Comparison of ENCODE assay signal across 10 cellular contexts in the genomic region with DNA sequence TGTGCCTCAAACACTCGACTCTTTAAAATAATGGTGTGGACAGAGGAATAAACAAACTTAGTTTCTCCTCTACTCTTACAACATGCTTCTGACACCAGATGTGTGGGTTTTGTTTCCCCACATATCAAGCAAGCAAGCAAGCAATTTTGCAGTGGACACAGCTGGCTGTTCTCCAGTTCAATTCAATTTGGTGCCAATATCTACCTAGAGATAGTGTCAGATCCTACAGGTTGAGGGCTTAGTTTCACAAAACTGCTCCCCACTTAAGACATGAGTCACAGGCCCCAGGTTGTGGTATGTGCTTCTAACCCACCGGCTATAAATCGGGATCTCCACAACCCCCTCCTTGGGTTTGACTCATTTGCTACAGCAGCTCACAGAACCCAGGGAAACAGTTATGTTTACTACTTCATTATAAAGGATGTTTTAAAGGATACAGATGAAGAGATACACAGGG.
DNase-seq lines count a peak whose midpoint lies in the region; ATAC-seq and TF ChIP-seq lines count a peak whose summit lies in the region.
"Had no signal": no experiment of that assay in that cellular context is flagged by ENCODE, and none has a peak within 500 bp of the region (broad histone marks: within the 10 kb centered on the region; RNA-seq: fewer than 3 reads in every experiment).

No MANE protein-coding gene starts in this region.

- no peak overlapping the region for H3K4me3 Mint-ChIP-seq in activated CD4-positive, alpha-beta memory T cell treated with anti-CD3 and anti-CD28 coated beads for 36 hours
- H3K4me3 Mint-ChIP-seq in WTC11 = no peak overlapping the region

- intact Hi-C loops in activated CD4-positive, alpha-beta memory T cell treated with anti-CD3 and anti-CD28 coated beads for 36 hours (cut with micrococcal nuclease) = loop anchor here (2.0 kb wide), 1 partner anchor 14 kb away; no protein-coding TSS in a partner anchor
- intact Hi-C loops in lower lobe of right lung (cut with DNase I) = no loop called here

- H3K9me3 ChIP-seq in lower lobe of right lung = no peaks in the 10 kb centered on the region

- H3K27me3 ChIP-seq in lower lobe of right lung (ENCODE audit: low read depth) = no peaks in the 10 kb centered on the region
- H3K27me3 ChIP-seq: spleen had no signal

- no peaks in the 10 kb centered on the region for H3K36me3 ChIP-seq in lower lobe of right lung

- no peak for TF ChIP-seq CTCF in lower lobe of right lung (IDR thresholded peaks at IDR 0.05)
- TF ChIP-seq CTCF in WTC11 (IDR thresholded peaks at IDR 0.05) = no peak

- peak overlapping the region; percentile 78 for H3K27ac Mint-ChIP-seq in activated CD4-positive, alpha-beta memory T cell treated with anti-CD3 and anti-CD28 coated beads for 36 hours
- no peak overlapping the region for H3K27ac Mint-ChIP-seq in WTC11

- no peaks in the 10 kb centered on the region for H3K27me3 Mint-ChIP-seq in activated CD4-positive, alpha-beta memory T cell treated with anti-CD3 and anti-CD28 coated beads for 36 hours
- no peaks in the 10 kb centered on the region for H3K27me3 Mint-ChIP-seq in WTC11 (ENCODE audit: low read depth)

- H3K4me1 ChIP-seq in lower lobe of right lung = peaks cover 37% of the 10 kb centered on the region

- POLR2A ChIA-PET in activated CD4-positive, alpha-beta memory T cell treated with anti-CD3 and anti-CD28 coated beads for 36 hours (lab: Charles Lee) = interaction anchor here (2.0 kb wide), 1 partner anchor 102 kb away, joined by 5 read pairs; no protein-coding TSS in a partner anchor
- POLR2A ChIA-PET in WTC11 (lab: Charles Lee) = no interaction called here

- CTCF ChIA-PET in activated CD4-positive, alpha-beta memory T cell treated with anti-CD3 and anti-CD28 coated beads for 36 hours (lab: Charles Lee) = interaction anchor here (0.5 to 4.3 kb wide), 3 partner anchors 11 to 64 kb away, joined by 3 to 19 read pairs (median 11); no protein-coding TSS in a partner anchor
- CTCF ChIA-PET in WTC11 (lab: Charles Lee) = no interaction called here

- ATAC-seq in lower lobe of right lung = no peak
- ATAC-seq in GM19395 (IDR thresholded peaks at IDR 0.05; ENCODE audit: unreplicated experiment) = no peak
- ATAC-seq in WTC11 = no peak

- H3K36me3 Mint-ChIP-seq in activated CD4-positive, alpha-beta memory T cell treated with anti-CD3 and anti-CD28 coated beads for 36 hours = peaks cover 74% of the 10 kb centered on the region
- peaks cover 21% of the 10 kb centered on the region for H3K36me3 Mint-ChIP-seq in WTC11

- H3K27ac ChIP-seq in lower lobe of right lung = no peak overlapping the region

- DNase-seq in activated gamma-delta T cell treated with Interleukin-2 at 50 U/mL for 16 hours (peak; percentile 50), activated gamma-delta T cell (lab: John Stamatoyannopoulos, UW) (no peak), fibroblast of gingiva (ENCODE audit: low read depth) (peak; percentile 55), lower lobe of right lung (no peak), WTC11 (ENCODE audit: low spot score) (no peak)
- peak; percentile 67 for DNase-seq in activated CD4-positive, alpha-beta memory T cell treated with anti-CD3 and anti-CD28 coated beads for 36 hours
- DNase-seq in stimulated activated CD8-positive, alpha-beta memory T cell treated with anti-CD3 and anti-CD28 coated beads, Interleukin-7, amount 100 ng/mL, for 4 hours (ENCODE audit: low read depth in 2 of 2) = peak; percentile 36 to 48
- DNase-seq: GOT3, spleen had no signal

- H3K4me1 Mint-ChIP-seq in activated CD4-positive, alpha-beta memory T cell treated with anti-CD3 and anti-CD28 coated beads for 36 hours (ENCODE audit: low read depth) = peaks cover 88% of the 10 kb centered on the region
- H3K4me1 Mint-ChIP-seq in WTC11 = peaks cover 22% of the 10 kb centered on the region

- peaks cover 12% of the 10 kb centered on the region for H3K9me3 Mint-ChIP-seq in activated CD4-positive, alpha-beta memory T cell treated with anti-CD3 and anti-CD28 coated beads for 36 hours
- H3K9me3 Mint-ChIP-seq in WTC11 = peaks cover 19% of the 10 kb centered on the region

- H3K4me3 ChIP-seq in lower lobe of right lung = no peak overlapping the region
- H3K4me3 ChIP-seq: spleen had no signal

TF ChIP-seq in WTC11, 78 proteins besides CTCF, POLR2A, EP300 and RAD21:
- TF ChIP-seq, protein P1, sequence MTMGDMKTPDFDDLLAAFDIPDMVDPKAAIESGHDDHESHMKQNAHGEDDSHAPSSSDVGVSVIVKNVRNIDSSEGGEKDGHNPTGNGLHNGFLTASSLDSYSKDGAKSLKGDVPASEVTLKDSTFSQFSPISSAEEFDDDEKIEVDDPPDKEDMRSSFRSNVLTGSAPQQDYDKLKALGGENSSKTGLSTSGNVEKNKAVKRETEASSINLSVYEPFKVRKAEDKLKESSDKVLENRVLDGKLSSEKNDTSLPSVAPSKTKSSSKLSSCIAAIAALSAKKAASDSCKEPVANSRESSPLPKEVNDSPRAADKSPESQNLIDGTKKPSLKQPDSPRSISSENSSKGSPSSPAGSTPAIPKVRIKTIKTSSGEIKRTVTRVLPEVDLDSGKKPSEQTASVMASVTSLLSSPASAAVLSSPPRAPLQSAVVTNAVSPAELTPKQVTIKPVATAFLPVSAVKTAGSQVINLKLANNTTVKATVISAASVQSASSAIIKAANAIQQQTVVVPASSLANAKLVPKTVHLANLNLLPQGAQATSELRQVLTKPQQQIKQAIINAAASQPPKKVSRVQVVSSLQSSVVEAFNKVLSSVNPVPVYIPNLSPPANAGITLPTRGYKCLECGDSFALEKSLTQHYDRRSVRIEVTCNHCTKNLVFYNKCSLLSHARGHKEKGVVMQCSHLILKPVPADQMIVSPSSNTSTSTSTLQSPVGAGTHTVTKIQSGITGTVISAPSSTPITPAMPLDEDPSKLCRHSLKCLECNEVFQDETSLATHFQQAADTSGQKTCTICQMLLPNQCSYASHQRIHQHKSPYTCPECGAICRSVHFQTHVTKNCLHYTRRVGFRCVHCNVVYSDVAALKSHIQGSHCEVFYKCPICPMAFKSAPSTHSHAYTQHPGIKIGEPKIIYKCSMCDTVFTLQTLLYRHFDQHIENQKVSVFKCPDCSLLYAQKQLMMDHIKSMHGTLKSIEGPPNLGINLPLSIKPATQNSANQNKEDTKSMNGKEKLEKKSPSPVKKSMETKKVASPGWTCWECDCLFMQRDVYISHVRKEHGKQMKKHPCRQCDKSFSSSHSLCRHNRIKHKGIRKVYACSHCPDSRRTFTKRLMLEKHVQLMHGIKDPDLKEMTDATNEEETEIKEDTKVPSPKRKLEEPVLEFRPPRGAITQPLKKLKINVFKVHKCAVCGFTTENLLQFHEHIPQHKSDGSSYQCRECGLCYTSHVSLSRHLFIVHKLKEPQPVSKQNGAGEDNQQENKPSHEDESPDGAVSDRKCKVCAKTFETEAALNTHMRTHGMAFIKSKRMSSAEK (CRISPR knock-in tag; IDR thresholded peaks at IDR 0.05; ENCODE audit: borderline replicate concordance) = no peak

Comparison
In these comparisons a context has a peak if more than half of its experiments do, and no peak if none do; other contexts are left out.
1. DNase-seq: peak in activated gamma-delta T cell treated with Interleukin-2 at 50 U/mL for 16 hours (single experiment), activated CD4-positive, alpha-beta memory T cell treated with anti-CD3 and anti-CD28 coated beads for 36 hours (single experiment), fibroblast of gingiva (single experiment) and stimulated activated CD8-positive, alpha-beta memory T cell treated with anti-CD3 and anti-CD28 coated beads, Interleukin-7, amount 100 ng/mL, for 4 hours (2 of 2); none in activated gamma-delta T cell (single experiment), lower lobe of right lung (single experiment) and WTC11 (single experiment).